Comparison of ENCODE assay signal across 18 cellular contexts in the genomic region with DNA sequence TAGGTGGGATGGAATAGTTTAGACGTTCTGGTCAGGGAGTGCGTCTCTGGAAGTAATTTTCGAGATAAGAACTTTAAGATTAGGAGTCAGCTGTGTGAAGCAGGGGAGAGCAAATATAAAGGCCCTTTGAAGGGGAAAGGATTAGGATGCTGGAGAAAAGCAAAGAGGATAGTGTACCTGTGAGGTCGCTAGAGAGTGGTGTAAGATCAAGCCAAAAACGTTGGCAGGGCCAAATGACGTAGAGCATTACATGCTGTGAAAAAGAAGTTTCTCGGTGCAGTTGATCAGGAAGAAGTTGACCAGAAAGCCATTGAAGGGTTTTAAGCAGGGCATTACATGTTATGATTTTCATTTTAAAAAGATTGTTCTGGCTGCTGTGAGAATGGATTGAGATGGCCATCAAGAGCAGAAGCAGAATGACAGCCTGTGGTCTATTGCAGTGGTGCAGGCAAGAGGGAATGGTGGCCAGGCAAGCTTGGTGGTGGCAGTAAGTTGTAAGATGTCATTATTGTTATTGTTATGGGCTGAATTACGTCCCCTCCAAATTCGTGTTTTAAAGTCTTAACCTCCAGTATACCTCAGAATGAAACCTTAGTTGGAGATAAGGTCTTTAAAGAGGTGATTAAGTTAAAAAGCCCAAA.
"Had no signal": no experiment of that assay in that cellular context is flagged by ENCODE, and none has a peak within 500 bp of the region (broad histone marks: within the 10 kb centered on the region; RNA-seq: fewer than 3 reads in every experiment).

No MANE protein-coding gene starts in this region.

- H3K27ac Mint-ChIP-seq: activated T-helper 17 cell treated with anti-CD3 and anti-CD28 coated beads, Interleukin-2, amount 50 U/mL, for 72 hours; stimulated activated naive CD8-positive, alpha-beta T cell treated with anti-CD3 and anti-CD28 coated beads, Interleukin-15, Interleukin-2, amounts not matched to agents 100 ng/mL and 50 ng/mL, for 24 hours had no signal

- H3K4me1 Mint-ChIP-seq: activated T-helper 17 cell treated with anti-CD3 and anti-CD28 coated beads, Interleukin-2, amount 50 U/mL, for 72 hours had no signal

- H3K27me3 ChIP-seq: adrenal gland, dorsolateral prefrontal cortex, ovary, sigmoid colon, spleen, suprapubic skin had no signal

- FAIRE-seq: islet of Langerhans had no signal

- H3K4me3 Mint-ChIP-seq: activated T-helper 17 cell treated with anti-CD3 and anti-CD28 coated beads, Interleukin-2, amount 50 U/mL, for 72 hours; naive B cell; stimulated activated naive CD8-positive, alpha-beta T cell treated with anti-CD3 and anti-CD28 coated beads, Interleukin-15, Interleukin-2, amounts not matched to agents 100 ng/mL and 50 ng/mL, for 24 hours had no signal

- H3K9me3 Mint-ChIP-seq: activated T-helper 17 cell treated with anti-CD3 and anti-CD28 coated beads, Interleukin-2, amount 50 U/mL, for 72 hours; stimulated activated naive CD8-positive, alpha-beta T cell treated with anti-CD3 and anti-CD28 coated beads, Interleukin-15, Interleukin-2, amounts not matched to agents 100 ng/mL and 50 ng/mL, for 24 hours had no signal

- H3K36me3 ChIP-seq: adrenal gland, ovary, sigmoid colon, spleen, suprapubic skin had no signal

- H3K4me1 ChIP-seq: suprapubic skin had no signal

- H3K27ac ChIP-seq: ovary, spleen, suprapubic skin had no signal

- H3K36me3 Mint-ChIP-seq: naive B cell had no signal

- H3K9me3 ChIP-seq: ovary, sigmoid colon, suprapubic skin had no signal

- H3K4me3 ChIP-seq: adrenal gland, dorsolateral prefrontal cortex, lung, ovary, sigmoid colon, spleen, suprapubic skin had no signal

- H3K27me3 Mint-ChIP-seq: activated T-helper 17 cell treated with anti-CD3 and anti-CD28 coated beads, Interleukin-2, amount 50 U/mL, for 72 hours; naive B cell; stimulated activated naive CD8-positive, alpha-beta T cell treated with anti-CD3 and anti-CD28 coated beads, Interleukin-15, Interleukin-2, amounts not matched to agents 100 ng/mL and 50 ng/mL, for 24 hours had no signal

- DNase-seq: activated CD4-positive, alpha-beta T cell treated with anti-CD3 and anti-CD28 coated beads for 1 hour; activated CD4-positive, alpha-beta T cell treated with anti-CD3 and anti-CD28 coated beads, Interleukin-2, amount 50 U/mL, for 4 hours; activated naive CD4-positive, alpha-beta T cell treated with Interleukin-2 at 50 U/mL for 16 hours; adrenal gland; dorsolateral prefrontal cortex; erythroblast; left colon; naive B cell; ovary; sigmoid colon; spleen; T1000; trophoblast cell had no signal

- ATAC-seq: activated T-helper 17 cell treated with anti-CD3 and anti-CD28 coated beads, Interleukin-2, amount 50 U/mL, for 72 hours; left colon had no signal
